In genomic region chr3:52784931-52785590, GRCh38 we compare ENCODE assay signal across 28 cellular contexts. TPM values are rescaled to one million over a fixed set of nuclear protein-coding genes. Genes with fewer than 3 reads are reported as not detected.
DNase-seq lines count a peak whose midpoint lies in the region; ATAC-seq, FAIRE-seq and TF ChIP-seq lines count a peak whose summit lies in the region.
"Had no signal": no experiment of that assay in that cellular context is flagged by ENCODE, and none has a peak within 500 bp of the region (broad histone marks: within the 10 kb centered on the region; RNA-seq: fewer than 3 reads in every experiment).

No MANE protein-coding gene starts in this region.

- TF ChIP-seq CTCF in K562 (IDR thresholded peaks at IDR 0.05 in 2 of 3, conservative IDR thresholded peaks at IDR 0.05 in 1 of 3; ENCODE audit: insufficient read depth in 2 of 3, low read depth in 1 of 3, low read length in 3 of 3) = no peak
- no peak for TF ChIP-seq CTCF in lower lobe of right lung (IDR thresholded peaks at IDR 0.05)
- TF ChIP-seq CTCF in gastrocnemius medialis (IDR thresholded peaks at IDR 0.05 in 4 of 5, conservative IDR thresholded peaks at IDR 0.05 in 1 of 5) = no peak

- H3K79me2 ChIP-seq in K562 (ENCODE audit: control insufficient read depth, insufficient read depth, low read length) = no peaks in the 10 kb centered on the region

- ATAC-seq in Right ventricle myocardium superior (ENCODE audit: poor library complexity) (no peak), Right ventricle myocardium inferior (no peak), K562 (no peak), lower lobe of right lung (no peak), gastrocnemius medialis (no peak), GM18858 (IDR thresholded peaks at IDR 0.05; ENCODE audit: unreplicated experiment) (no peak), GM21526 (IDR thresholded peaks at IDR 0.05; ENCODE audit: low FRiP score, unreplicated experiment) (no peak), HG02970 (IDR thresholded peaks at IDR 0.05; ENCODE audit: low FRiP score, unreplicated experiment) (no peak)
- ATAC-seq: Panc1 had no signal

- H2AFZ ChIP-seq in K562 (ENCODE audit: low read depth, low read length) = no peak overlapping the region

- CTCF ChIA-PET in K562 (lab: Yijun Ruan, JAX; ENCODE audit: low intra/inter-chr PET ratio) = no interaction called here

- WGBS in K562 (ENCODE audit: insufficient coverage, low coverage, missing lambda C conversion rate) = 7% methylated on average over 2 of the region's 5 CpGs

- in situ Hi-C loops in K562 (cut with MboI) (no loop called here), gastrocnemius medialis (cut with MboI; ENCODE audit: low sequenced_read_pairs in 4 of 4) (no loop called here)

- no peak for FAIRE-seq in K562 (lab: Jason Lieb, UNC)
- FAIRE-seq: GM12891 had no signal

- H3K4me3 ChIP-seq in K562 (no peak overlapping the region), lower lobe of right lung (no peak overlapping the region), gastrocnemius medialis (no peak overlapping the region)
- H3K4me3 ChIP-seq: SJCRH30 had no signal

- H3K9ac ChIP-seq in K562 (ENCODE audit: insufficient read depth in 1 of 2, low read depth in 2 of 2, low read length in 2 of 2) = no peak overlapping the region

- H3K9me3 ChIP-seq in K562 (replicated peaks; ENCODE audit: control insufficient read depth, insufficient read depth, low read depth, low read length) (no peaks in the 10 kb centered on the region), lower lobe of right lung (no peaks in the 10 kb centered on the region), gastrocnemius medialis (no peaks in the 10 kb centered on the region)
- H3K9me3 ChIP-seq: SJCRH30 had no signal

- H3K9me1 ChIP-seq in K562 (ENCODE audit: control insufficient read depth, insufficient read depth, low read length) = no peaks in the 10 kb centered on the region

- no peaks in the 10 kb centered on the region for H4K20me1 ChIP-seq in K562 (replicated peaks; ENCODE audit: control insufficient read depth, insufficient read depth, low read length)

- DNase-seq in Right ventricle myocardium superior = peak; percentile 21
- DNase-seq in Right ventricle myocardium inferior (ENCODE audit: missing footprints) = no peak
- DNase-seq in K562 (ENCODE audit: extremely low read depth in 1 of 4, low spot score in 3 of 4) = no peak
- peak; percentile 26 for DNase-seq in lower lobe of right lung
- peak; percentile 1 to 6 for DNase-seq in gastrocnemius medialis
- DNase-seq: 8988T, AML-193, C1 segment of cervical spinal cord, Calu3, DMS153, H7, Karpas-422, NCI-H1417, NCI-H1694 treated with DMSO at 0.1 percent for 48 hours, NCI-H2081 treated with DMSO at 0.1 percent for 48 hours, NCI-H2171 treated with DMSO at 0.1 percent for 48 hours, NCI-H524 treated with DMSO at 0.1 percent for 48 hours, NCI-H82, SJCRH30 had no signal

- TF ChIP-seq POLR2A in K562 (conservative IDR thresholded peaks at IDR 0.05) (no peak), gastrocnemius medialis (IDR thresholded peaks at IDR 0.05) (no peak)

- H3K4me1 ChIP-seq in K562 (replicated peaks in 1 of 2; ENCODE audit: control insufficient read depth in 2 of 2, insufficient read depth in 2 of 2, low read length in 2 of 2) (peaks cover 0 to 3% of the 10 kb centered on the region in 2 experiments; a peak in 1 of 5 replicates), lower lobe of right lung (no peaks in the 10 kb centered on the region), gastrocnemius medialis (no peaks in the 10 kb centered on the region)
- H3K4me1 ChIP-seq: SJCRH30 had no signal

- TF ChIP-seq RAD21 in K562 (CRISPR knock-in tag; conservative IDR thresholded peaks at IDR 0.05 in 1 of 2, IDR thresholded peaks at IDR 0.05 in 1 of 2) = no peak

- H3K27ac ChIP-seq in K562 (ENCODE audit: extremely low read depth, low read depth, low read length) (no peak overlapping the region), lower lobe of right lung (no peak overlapping the region), gastrocnemius medialis (no peak overlapping the region)
- H3K27ac ChIP-seq: SJCRH30 had no signal

- H3K27me3 ChIP-seq in K562 (ENCODE audit: control insufficient read depth in 2 of 2, insufficient read depth in 2 of 2, low read length in 2 of 2) (peaks cover 0 to 28% of the 10 kb centered on the region in 2 experiments; a peak in 2 of 5 replicates), lower lobe of right lung (ENCODE audit: low read depth) (no peaks in the 10 kb centered on the region), gastrocnemius medialis (no peaks in the 10 kb centered on the region)
- H3K27me3 ChIP-seq: SJCRH30 had no signal

- intact Hi-C loops in Right ventricle myocardium superior (cut with DNase I) (no loop called here), Right ventricle myocardium inferior (cut with DNase I) (no loop called here), K562 (cut with micrococcal nuclease) (no loop called here), lower lobe of right lung (cut with DNase I) (no loop called here), gastrocnemius medialis (cut with DNase I; ENCODE audit: low total_unique reads) (no loop called here)

- H3K36me3 ChIP-seq in K562 (ENCODE audit: control insufficient read depth, insufficient read depth, low read length) = no peaks in the 10 kb centered on the region
- H3K36me3 ChIP-seq in lower lobe of right lung = no peaks in the 10 kb centered on the region
- H3K36me3 ChIP-seq in gastrocnemius medialis = no peaks in the 10 kb centered on the region
- H3K36me3 ChIP-seq: SJCRH30 had no signal

- H3K4me2 ChIP-seq in K562 (ENCODE audit: insufficient read depth, low read length) = no peak overlapping the region

- no peak for TF ChIP-seq EP300 in K562 (IDR thresholded peaks at IDR 0.05; ENCODE audit: low read length)

- POLR2A ChIA-PET in K562 (lab: Yijun Ruan, JAX) = no interaction called here

- BruUV-seq in K562 (replicated peaks; lab: Mats Ljungman, UMichigan) = no TSS peak

RNA-seq across cellular contexts. Expression of gene ITIH1, which starts 7.7 kb away (rescaled TPM):
- total RNA-seq in Right ventricle myocardium superior (not detected), Right ventricle myocardium inferior (not detected), K562 (2014; rRNA removed) (not detected in 2 replicates), K562 (2014; rRNA removed; fragmentation: Illumina TruSeq; extraction: Trizol) (not detected in 2 replicates), K562 (2015; rRNA removed; fragmentation: Illumina TruSeq; extraction: Trizol) (not detected in 2 replicates), K562 (2021) (0.11 and 0.31 TPM in 2 replicates), lower lobe of right lung (not detected), gastrocnemius medialis (1 to 10 TPM in 1 of 4 donors, under 1 TPM in 1, not detected in 2; 0.72 to 2.1 TPM)
- not detected in 2 replicates for total RNA-seq in K562 (2011; cell fraction: chromatin; rRNA removed; ENCODE audit: low replicate concordance)
- total RNA-seq in K562 (2011; cell fraction: nucleolus; rRNA removed) = not detected in 2 replicates
- total RNA-seq in K562 (2011; cell fraction: nucleoplasm; rRNA removed) = not detected in 2 replicates
- polyA plus RNA-seq in K562 (2011; rRNA removed) (not detected in 2 replicates), K562 (2014; fragmentation: Illumina TruSeq; extraction: Trizol) (not detected in 2 replicates), K562 (2014; fragmentation: Nextera tagmentation; extraction: Ambion mirVana) (not detected), K562 (2014; rRNA removed) (not detected in 2 replicates)
- not detected in 2 replicates for polyA plus RNA-seq in K562 (2011; cell fraction: cytosol; rRNA removed)
- not detected in 2 replicates for polyA plus RNA-seq in K562 (2011; cell fraction: nucleus; rRNA removed)
- not detected in 2 replicates for polyA plus RNA-seq in K562 (2012)
- not detected in 2 replicates for polyA minus RNA-seq in K562 (2011; rRNA and poly(A)+ RNA removed)
- not detected in 2 replicates for polyA minus RNA-seq in K562 (2011; cell fraction: cytosol; rRNA and poly(A)+ RNA removed)
- not detected in 2 replicates for polyA minus RNA-seq in K562 (2011; cell fraction: nucleus; rRNA and poly(A)+ RNA removed)
- total RNA-seq: CD8-positive, alpha-beta memory T cell; G401; H7; M059J had no signal
- polyA plus RNA-seq: CD8-positive, alpha-beta memory T cell; IgD-negative memory B cell had no signal

RNA-seq across cellular contexts. Expression of gene ITIH3, which starts 9.5 kb away (rescaled TPM):
- total RNA-seq in Right ventricle myocardium superior (0.35 TPM), Right ventricle myocardium inferior (0.43 TPM), K562 (2014; rRNA removed) (not detected in 2 replicates), K562 (2014; rRNA removed; fragmentation: Illumina TruSeq; extraction: Trizol) (0.07 TPM in 1 of 2 replicates, not detected in the other), K562 (2015; rRNA removed; fragmentation: Illumina TruSeq; extraction: Trizol) (not detected in 2 replicates), K562 (2021) (0.25 and 0.35 TPM in 2 replicates), lower lobe of right lung (4.5 TPM), gastrocnemius medialis (1 to 10 TPM in 2 of 4 donors, under 1 TPM in 2; 0.66 to 3.1 (median 1.5) TPM)
- total RNA-seq in K562 (2011; cell fraction: chromatin; rRNA removed; ENCODE audit: low replicate concordance) = not detected in 2 replicates
- not detected in 2 replicates for total RNA-seq in K562 (2011; cell fraction: nucleolus; rRNA removed)
- not detected in 2 replicates for total RNA-seq in K562 (2011; cell fraction: nucleoplasm; rRNA removed)
- polyA plus RNA-seq in K562 (2011; rRNA removed) (not detected in 2 replicates), K562 (2014; fragmentation: Illumina TruSeq; extraction: Trizol) (not detected in 2 replicates), K562 (2014; fragmentation: Nextera tagmentation; extraction: Ambion mirVana) (not detected), K562 (2014; rRNA removed) (not detected in 2 replicates)
- not detected in 2 replicates for polyA plus RNA-seq in K562 (2011; cell fraction: cytosol; rRNA removed)
- 0.04 and 0.24 TPM in 2 replicates for polyA plus RNA-seq in K562 (2011; cell fraction: nucleus; rRNA removed)
- not detected in 2 replicates for polyA plus RNA-seq in K562 (2012)
- not detected in 2 replicates for polyA minus RNA-seq in K562 (2011; rRNA and poly(A)+ RNA removed)
- polyA minus RNA-seq in K562 (2011; cell fraction: cytosol; rRNA and poly(A)+ RNA removed) = 4.0 TPM in 1 of 2 replicates, not detected in the other
- polyA minus RNA-seq in K562 (2011; cell fraction: nucleus; rRNA and poly(A)+ RNA removed) = not detected in 2 replicates
- total RNA-seq: Calu3; CD8-positive, alpha-beta memory T cell; G401; H7; M059J; SJCRH30 had no signal
- polyA plus RNA-seq: CD8-positive, alpha-beta memory T cell; IgD-negative memory B cell had no signal

RNA-seq across cellular contexts. Expression of gene NEK4, which starts 14.3 kb away (rescaled TPM):
- total RNA-seq in Right ventricle myocardium superior (19.5 TPM), Right ventricle myocardium inferior (20.4 TPM), K562 (2014; rRNA removed) (15.5 and 17.5 TPM in 2 replicates), K562 (2014; rRNA removed; fragmentation: Illumina TruSeq; extraction: Trizol) (20.9 and 22.7 TPM in 2 replicates), K562 (2015; rRNA removed; fragmentation: Illumina TruSeq; extraction: Trizol) (21.3 and 23.4 TPM in 2 replicates), K562 (2021) (17.6 and 23.1 TPM in 2 replicates), lower lobe of right lung (25.1 TPM), gastrocnemius medialis (10 to 100 TPM; 16.4 to 25.6 (median 22.4) TPM)
- 29.9 and 31.3 TPM in 2 replicates for total RNA-seq in K562 (2011; cell fraction: chromatin; rRNA removed; ENCODE audit: low replicate concordance)
- 17.1 and 27.0 TPM in 2 replicates for total RNA-seq in K562 (2011; cell fraction: nucleolus; rRNA removed)
- total RNA-seq in K562 (2011; cell fraction: nucleoplasm; rRNA removed) = 14.4 and 20.8 TPM in 2 replicates
- polyA plus RNA-seq in K562 (2011; rRNA removed) (16.5 and 17.7 TPM in 2 replicates), K562 (2014; fragmentation: Illumina TruSeq; extraction: Trizol) (13.3 and 16.6 TPM in 2 replicates), K562 (2014; fragmentation: Nextera tagmentation; extraction: Ambion mirVana) (1 to 10 TPM; 5.8 to 6.9 TPM), K562 (2014; rRNA removed) (11.2 and 11.3 TPM in 2 replicates)
- polyA plus RNA-seq in K562 (2011; cell fraction: cytosol; rRNA removed) = 5.4 and 5.9 TPM in 2 replicates
- polyA plus RNA-seq in K562 (2011; cell fraction: nucleus; rRNA removed) = 9.1 and 12.6 TPM in 2 replicates
- polyA plus RNA-seq in K562 (2012) = 7.5 and 8.1 TPM in 2 replicates
- 28.4 and 29.0 TPM in 2 replicates for polyA minus RNA-seq in K562 (2011; rRNA and poly(A)+ RNA removed)
- polyA minus RNA-seq in K562 (2011; cell fraction: cytosol; rRNA and poly(A)+ RNA removed) = 10.6 and 16.1 TPM in 2 replicates
- 10.5 and 19.2 TPM in 2 replicates for polyA minus RNA-seq in K562 (2011; cell fraction: nucleus; rRNA and poly(A)+ RNA removed)

RNA-seq across cellular contexts. Expression of gene ITIH4, which starts 45.4 kb away (rescaled TPM):
- total RNA-seq in Right ventricle myocardium superior = 1.3 TPM
- 5.0 TPM for total RNA-seq in Right ventricle myocardium inferior
- total RNA-seq in K562 (2011; cell fraction: chromatin; rRNA removed; ENCODE audit: low replicate concordance) = 0.84 and 1.7 TPM in 2 replicates
- total RNA-seq in K562 (2011; cell fraction: nucleolus; rRNA removed) = 0.53 TPM in 1 of 2 replicates, not detected in the other
- 1.1 and 1.3 TPM in 2 replicates for total RNA-seq in K562 (2011; cell fraction: nucleoplasm; rRNA removed)
- 0.09 TPM in 1 of 2 replicates, not detected in the other for total RNA-seq in K562 (2014; rRNA removed)
- total RNA-seq in K562 (2014; rRNA removed; fragmentation: Illumina TruSeq; extraction: Trizol) = not detected in 2 replicates
- not detected in 2 replicates for total RNA-seq in K562 (2015; rRNA removed; fragmentation: Illumina TruSeq; extraction: Trizol)
- total RNA-seq in K562 (2021) = 0.62 and 0.96 TPM in 2 replicates
- polyA plus RNA-seq in K562 (2011; rRNA removed) = 0.20 TPM in 1 of 2 replicates, not detected in the other
- polyA plus RNA-seq in K562 (2011; cell fraction: cytosol; rRNA removed) = 0.07 TPM in 1 of 2 replicates, not detected in the other
- polyA plus RNA-seq in K562 (2011; cell fraction: nucleus; rRNA removed) = 0.28 and 0.39 TPM in 2 replicates
- polyA plus RNA-seq in K562 (2012) = 0.05 and 1.1 TPM in 2 replicates
- polyA plus RNA-seq in K562 (2014; fragmentation: Illumina TruSeq; extraction: Trizol) = not detected in 2 replicates
- not detected for polyA plus RNA-seq in K562 (2014; fragmentation: Nextera tagmentation; extraction: Ambion mirVana)
- not detected in 2 replicates for polyA plus RNA-seq in K562 (2014; rRNA removed)
- not detected in 2 replicates for polyA minus RNA-seq in K562 (2011; rRNA and poly(A)+ RNA removed)
- polyA minus RNA-seq in K562 (2011; cell fraction: cytosol; rRNA and poly(A)+ RNA removed) = not detected in 2 replicates
- not detected in 2 replicates for polyA minus RNA-seq in K562 (2011; cell fraction: nucleus; rRNA and poly(A)+ RNA removed)
- total RNA-seq in lower lobe of right lung = 23.7 TPM
- total RNA-seq in gastrocnemius medialis = 10 to 100 TPM in 3 of 4 donors, 1 to 10 TPM in 1; 3.5 to 20.4 (median 12.7) TPM
- total RNA-seq: SJCRH30 had no signal
- polyA plus RNA-seq: CD8-positive, alpha-beta memory T cell; IgD-negative memory B cell had no signal

RNA-seq across cellular contexts. Expression of gene MUSTN1, which starts 49.8 kb away (rescaled TPM):
- total RNA-seq in Right ventricle myocardium superior (17.8 TPM), Right ventricle myocardium inferior (26.5 TPM), K562 (2014; rRNA removed) (0.18 TPM in 1 of 2 replicates, not detected in the other), K562 (2014; rRNA removed; fragmentation: Illumina TruSeq; extraction: Trizol) (not detected in 2 replicates), K562 (2015; rRNA removed; fragmentation: Illumina TruSeq; extraction: Trizol) (0.38 TPM in 1 of 2 replicates, not detected in the other), K562 (2021) (0.78 TPM in 1 of 2 replicates, not detected in the other), lower lobe of right lung (7.3 TPM), gastrocnemius medialis (1,000 to 10,000 TPM in 1 of 4 donors, 100 to 1,000 TPM in 3; 218 to 2,149 (median 412) TPM)
- total RNA-seq in K562 (2011; cell fraction: chromatin; rRNA removed; ENCODE audit: low replicate concordance) = not detected in 2 replicates
- 0.92 TPM in 1 of 2 replicates, not detected in the other for total RNA-seq in K562 (2011; cell fraction: nucleolus; rRNA removed)
- total RNA-seq in K562 (2011; cell fraction: nucleoplasm; rRNA removed) = not detected in 2 replicates
- polyA plus RNA-seq in K562 (2011; rRNA removed) (not detected in 2 replicates), K562 (2014; fragmentation: Illumina TruSeq; extraction: Trizol) (0.74 and 0.82 TPM in 2 replicates), K562 (2014; fragmentation: Nextera tagmentation; extraction: Ambion mirVana) (under 1 TPM in 1 of 2 experiments, not detected in 1; 0.15 TPM), K562 (2014; rRNA removed) (0.44 TPM in 1 of 2 replicates, not detected in the other)
- 0.15 and 0.22 TPM in 2 replicates for polyA plus RNA-seq in K562 (2011; cell fraction: cytosol; rRNA removed)
- 1.6 and 3.1 TPM in 2 replicates for polyA plus RNA-seq in K562 (2011; cell fraction: nucleus; rRNA removed)
- 0.78 and 4.1 TPM in 2 replicates for polyA plus RNA-seq in K562 (2012)
- polyA minus RNA-seq in K562 (2011; rRNA and poly(A)+ RNA removed) = not detected in 2 replicates
- not detected in 2 replicates for polyA minus RNA-seq in K562 (2011; cell fraction: cytosol; rRNA and poly(A)+ RNA removed)
- not detected in 2 replicates for polyA minus RNA-seq in K562 (2011; cell fraction: nucleus; rRNA and poly(A)+ RNA removed)
- total RNA-seq: G401 had no signal
- polyA plus RNA-seq: CD8-positive, alpha-beta memory T cell; IgD-negative memory B cell had no signal

Comparison
In these comparisons a context has a peak if more than half of its experiments do, and no peak if none do; other contexts are left out.
1. DNase-seq: peak in Right ventricle myocardium superior (single experiment), lower lobe of right lung (single experiment) and gastrocnemius medialis (2 of 2); none in Right ventricle myocardium inferior (single experiment) and K562 (0 of 4).